In genomic region chr6:135250751-135251356, GRCh38 we compare ENCODE assay signal across 14 cellular contexts.
A peak's percentile ranks its signal among the peaks of the same experiment; 100 is the strongest.
DNase-seq lines count a peak whose midpoint lies in the region; ATAC-seq and TF ChIP-seq lines count a peak whose summit lies in the region.
"Had no signal": no experiment of that assay in that cellular context is flagged by ENCODE, and none has a peak within 500 bp of the region (broad histone marks: within the 10 kb centered on the region; RNA-seq: fewer than 3 reads in every experiment).

No MANE protein-coding gene starts in this region.

- H3K9me3 Mint-ChIP-seq in CD4-positive, alpha-beta T cell: no peaks in the 10 kb centered on the region
- H3K9me3 Mint-ChIP-seq: naive thymus-derived CD4-positive, alpha-beta T cell had no signal

- ATAC-seq in left colon (peak; percentile 45), GM19452 (IDR thresholded peaks at IDR 0.05; ENCODE audit: unreplicated experiment) (no peak)
- ATAC-seq in CD4-positive, alpha-beta T cell (ENCODE audit: poor library complexity): no peak
- ATAC-seq: gastroesophageal sphincter, left cardiac atrium had no signal

- POLR2A ChIA-PET in RWPE1 (lab: Yijun Ruan, JAX; ENCODE audit: low non-redundant PET): no interaction called here
- POLR2A ChIA-PET in CD4-positive, alpha-beta T cell (lab: Charles Lee): no interaction called here

- CTCF ChIA-PET in RWPE1 (lab: Yijun Ruan, JAX): no interaction called here
- CTCF ChIA-PET in CD4-positive, alpha-beta T cell (lab: Charles Lee): no interaction called here

- no peak for TF ChIP-seq CTCF in VCaP (conservative IDR thresholded peaks at IDR 0.05)
- TF ChIP-seq CTCF in RWPE1 (conservative IDR thresholded peaks at IDR 0.05; ENCODE audit: low read depth): no peak
- TF ChIP-seq CTCF in CD4-positive, alpha-beta T cell (IDR thresholded peaks at IDR 0.05): no peak

- no peaks in the 10 kb centered on the region for H3K36me3 ChIP-seq in HUES64 (ENCODE audit: insufficient read depth, low read length)
- H3K36me3 ChIP-seq: gastroesophageal sphincter, thoracic aorta had no signal

- DNase-seq in COR-L47 (lab: John Stamatoyannopoulos, UW): peak; percentile 5
- peak; percentile 45 to 68 for DNase-seq in left colon
- no peak for DNase-seq in RWPE1 (ENCODE audit: low spot score)
- no peak for DNase-seq in CD4-positive, alpha-beta T cell
- DNase-seq in dedifferentiated amniotic fluid mesenchymal stem cell (ENCODE audit: extremely low spot score): no peak
- DNase-seq: activated naive CD4-positive, alpha-beta T cell treated with anti-CD3 and anti-CD28 coated beads, Interleukin-2, amount 50 U/mL, for 16 hours; left cardiac atrium; naive thymus-derived CD4-positive, alpha-beta T cell; NCI-H1694 had no signal

- H3K36me3 Mint-ChIP-seq in CD4-positive, alpha-beta T cell (ENCODE audit: low read depth): no peaks in the 10 kb centered on the region
- H3K36me3 Mint-ChIP-seq: naive thymus-derived CD4-positive, alpha-beta T cell had no signal

- intact Hi-C loops in left colon (cut with DNase I, micrococcal nuclease): no loop called here
- intact Hi-C loops in CD4-positive, alpha-beta T cell (cut with DNase I, micrococcal nuclease): no loop called here

- no peaks in the 10 kb centered on the region for H3K27me3 ChIP-seq in HUES64 (ENCODE audit: insufficient read depth, low read length)
- H3K27me3 ChIP-seq in CD4-positive, alpha-beta T cell (ENCODE audit: control insufficient read depth, insufficient read depth, low read length): no peaks in the 10 kb centered on the region
- H3K27me3 ChIP-seq: gastroesophageal sphincter had no signal

- H3K27ac ChIP-seq in HUES64 (ENCODE audit: low read depth, low read length) (peak overlapping the region; percentile 92), VCaP (peak overlapping the region; percentile 54), RWPE1 (no peak overlapping the region)
- H3K27ac ChIP-seq in CD4-positive, alpha-beta T cell (ENCODE audit: low read depth, low read length): no peak overlapping the region
- H3K27ac ChIP-seq: gastroesophageal sphincter, thoracic aorta had no signal

- WGBS in HUES64: 29% methylated on average over 8 of the region's 9 CpGs

- H3K4me1 Mint-ChIP-seq in CD4-positive, alpha-beta T cell (ENCODE audit: low read depth): no peaks in the 10 kb centered on the region

- peak overlapping the region; percentile 11 for H3K4me3 ChIP-seq in HUES64 (ENCODE audit: low read length)
- H3K4me3 ChIP-seq: gastroesophageal sphincter, thoracic aorta had no signal

- H3K27ac Mint-ChIP-seq in CD4-positive, alpha-beta T cell: no peak overlapping the region
- H3K27ac Mint-ChIP-seq: naive thymus-derived CD4-positive, alpha-beta T cell had no signal

- no peak overlapping the region for H3K4me3 Mint-ChIP-seq in CD4-positive, alpha-beta T cell
- H3K4me3 Mint-ChIP-seq: naive thymus-derived CD4-positive, alpha-beta T cell had no signal

- 0 out of 2 replicates have a peak overlapping the region, but pooled peaks have one; percentile 2 for H3K9ac ChIP-seq in HUES64 (ENCODE audit: low read depth, low read length)

- peaks cover 37% of the 10 kb centered on the region for H3K4me1 ChIP-seq in HUES64 (ENCODE audit: insufficient read depth, low read length)
- H3K4me1 ChIP-seq: gastroesophageal sphincter had no signal

- no peaks in the 10 kb centered on the region for H3K27me3 Mint-ChIP-seq in CD4-positive, alpha-beta T cell

- H3K9me3 ChIP-seq in HUES64 (ENCODE audit: insufficient read depth, low read depth, low read length): no peaks in the 10 kb centered on the region
- no peaks in the 10 kb centered on the region for H3K9me3 ChIP-seq in CD4-positive, alpha-beta T cell (ENCODE audit: control insufficient read depth, low read length)
- H3K9me3 ChIP-seq: gastroesophageal sphincter, thoracic aorta had no signal

Comparison
In these comparisons a context has a peak if more than half of its experiments do, and no peak if none do; other contexts are left out.
1. DNase-seq: peak in COR-L47 (single experiment) and left colon (2 of 2); none in RWPE1 (single experiment), CD4-positive, alpha-beta T cell (0 of 10) and dedifferentiated amniotic fluid mesenchymal stem cell (single experiment).
2. H3K27ac ChIP-seq: peak in HUES64 (single experiment) and VCaP (single experiment); none in RWPE1 (single experiment) and CD4-positive, alpha-beta T cell (single experiment).